In genomic region chr2:138503652-138504051, GRCh38 we compare ENCODE assay signal across 8 cellular contexts. TPM values are rescaled to one million over a fixed set of nuclear protein-coding genes. Genes with fewer than 3 reads are reported as not detected.
DNase-seq lines count a peak whose midpoint lies in the region; ATAC-seq and TF ChIP-seq lines count a peak whose summit lies in the region.

No MANE protein-coding gene starts in this region.

- DNase-seq in HCT116 (ENCODE audit: low read depth, low spot score): no peak
- DNase-seq in adipocyte (ENCODE audit: low read depth): peak; percentile 1

- no peak for TF ChIP-seq POLR2A in HCT116 (IDR thresholded peaks at IDR 0.05; ENCODE audit: borderline replicate concordance, extremely low read depth, insufficient read depth, insufficient read length)

- H2AFZ ChIP-seq in ACC112 (ENCODE audit: low read length, unreplicated experiment): no peak overlapping the region
- no peak overlapping the region for H2AFZ ChIP-seq in HCT116 (ENCODE audit: low read depth, low read length, poor library complexity, severe bottlenecking)

- H3K27ac ChIP-seq in ACC112 (ENCODE audit: low read depth, low read length) (no peak overlapping the region), HCT116 (ENCODE audit: low read depth, low read length) (no peak overlapping the region)

- H3K9me3 ChIP-seq in HCT116 (ENCODE audit: control insufficient read depth in 1 of 2, insufficient read depth in 1 of 2, low read depth in 1 of 2, low read length in 2 of 2) (no peaks in the 10 kb centered on the region), adipocyte (ENCODE audit: control insufficient read depth, low read length) (no peaks in the 10 kb centered on the region), mononuclear cell (ENCODE audit: low read depth, low read length) (no peaks in the 10 kb centered on the region)

- no peak for TF ChIP-seq RAD21 in HCT116 (IDR thresholded peaks at IDR 0.05; ENCODE audit: low read depth)

- no peaks in the 10 kb centered on the region; the same call in 1 of the 2 replicates for H4K20me1 ChIP-seq in HCT116 (ENCODE audit: insufficient read depth)

- H3K9ac ChIP-seq in HCT116 (ENCODE audit: low read length) (peak overlapping the region; percentile 82; the same call in 1 of the 2 replicates), adipocyte (ENCODE audit: low read length) (peak overlapping the region; percentile 82)

- peaks cover 43% of the 10 kb centered on the region for H3K79me2 ChIP-seq in ACC112 (ENCODE audit: control insufficient read depth, insufficient read depth, low read length, unreplicated experiment)
- peaks cover 72% of the 10 kb centered on the region for H3K79me2 ChIP-seq in HCT116 (ENCODE audit: insufficient read depth, low read length)

- ATAC-seq in HCT116: no peak
- no peak for ATAC-seq in GM19035 (IDR thresholded peaks at IDR 0.05; ENCODE audit: unreplicated experiment)
- ATAC-seq in HG02884 (IDR thresholded peaks at IDR 0.05; ENCODE audit: unreplicated experiment): no peak
- ATAC-seq in HG02623 (IDR thresholded peaks at IDR 0.05; ENCODE audit: unreplicated experiment): no peak
- no peak for ATAC-seq in GM19351 (IDR thresholded peaks at IDR 0.05; ENCODE audit: unreplicated experiment)

- H3K4me3 ChIP-seq in ACC112 (ENCODE audit: low read depth, low read length) (peak overlapping the region; percentile 98), HCT116 (replicated peaks in 1 of 2; ENCODE audit: low read depth in 1 of 2, low read length in 2 of 2) (peak overlapping the region in 1 of 2 experiments; percentile 72; a peak in 1 of 4 replicates), adipocyte (ENCODE audit: low read length) (peak overlapping the region; percentile 86), mononuclear cell (ENCODE audit: low read length) (peak overlapping the region; percentile 80)

- TF ChIP-seq CTCF in HCT116 (IDR thresholded peaks at IDR 0.05 in 2 of 3, conservative IDR thresholded peaks at IDR 0.05 in 1 of 3; ENCODE audit: borderline replicate concordance in 1 of 3, insufficient read depth in 1 of 3, low read depth in 2 of 3, low read length in 2 of 3): no peak

- no TSS peak for BruUV-seq in HCT116 (replicated peaks; lab: Mats Ljungman, UMichigan)

- CTCF ChIA-PET in HCT116 (lab: Charles Lee): no interaction called here

- intact Hi-C loops in HCT116 (cut with micrococcal nuclease): loop anchor here (5.0 kb wide), 1 partner anchor 81 kb away; no protein-coding TSS in a partner anchor

- POLR2A ChIA-PET in HCT116 (lab: Charles Lee): no interaction called here

- RAD21 ChIA-PET in HCT116 (lab: Charles Lee; ENCODE audit: low non-redundant PET in 1 of 2, low total read pairs in 2 of 2, uncharacterized antibody in 2 of 2, unreplicated experiment in 2 of 2): no interaction called here

- no peaks in the 10 kb centered on the region for H3K9me2 ChIP-seq in HCT116 (ENCODE audit: insufficient read depth)

- no peaks in the 10 kb centered on the region for H3K36me3 ChIP-seq in ACC112 (ENCODE audit: insufficient read depth, low read length)
- no peaks in the 10 kb centered on the region for H3K36me3 ChIP-seq in HCT116 (ENCODE audit: control insufficient read depth in 1 of 2, insufficient read depth in 2 of 2, low read length in 2 of 2)
- H3K36me3 ChIP-seq in adipocyte (ENCODE audit: control insufficient read depth, insufficient read depth, low read length, severe bottlenecking): no peaks in the 10 kb centered on the region

- H3K4me2 ChIP-seq in HCT116 (ENCODE audit: low read length): peak overlapping the region; percentile 73

- H3K4me1 ChIP-seq in ACC112 (ENCODE audit: control insufficient read depth, insufficient read depth, low read length, unreplicated experiment) (peaks cover 14% of the 10 kb centered on the region), HCT116 (ENCODE audit: control insufficient read depth in 1 of 2, insufficient read depth in 2 of 2, low read length in 2 of 2) (peaks cover 13 to 32% of the 10 kb centered on the region in 2 experiments; a peak in 3 of 4 replicates), adipocyte (ENCODE audit: control insufficient read depth, insufficient read depth, low read length) (peaks cover 28% of the 10 kb centered on the region), mononuclear cell (ENCODE audit: insufficient read depth, low read length) (peaks cover 51% of the 10 kb centered on the region)

- H3K27me3 ChIP-seq in ACC112 (ENCODE audit: insufficient read depth, low read length) (no peaks in the 10 kb centered on the region), HCT116 (ENCODE audit: insufficient read depth, low read length) (no peaks in the 10 kb centered on the region), adipocyte (replicated peaks; ENCODE audit: control insufficient read depth, insufficient read depth, low read length) (no peaks in the 10 kb centered on the region), mononuclear cell (ENCODE audit: insufficient read depth, low read length) (no peaks in the 10 kb centered on the region)

TF ChIP-seq in HCT116, 20 proteins besides CTCF, POLR2A, EP300 and RAD21:
- TF ChIP-seq SRF (IDR thresholded peaks at IDR 0.05; ENCODE audit: low read depth): no peak
- TF ChIP-seq REST (IDR thresholded peaks at IDR 0.05; ENCODE audit: low read depth): no peak
- no peak for TF ChIP-seq ATF3 (IDR thresholded peaks at IDR 0.05)
- TF ChIP-seq EZH2phosphoT487 (IDR thresholded peaks at IDR 0.05; ENCODE audit: borderline replicate concordance): no peak
- no peak for TF ChIP-seq FOSL1 (IDR thresholded peaks at IDR 0.05; ENCODE audit: low read depth)
- no peak for TF ChIP-seq ZFX (IDR thresholded peaks at IDR 0.05)
- TF ChIP-seq CBX3 (IDR thresholded peaks at IDR 0.05; ENCODE audit: low read depth): no peak
- no peak for TF ChIP-seq POLR2AphosphoS5 (IDR thresholded peaks at IDR 0.05; ENCODE audit: low read depth, low read length)
- no peak for TF ChIP-seq SIN3A (IDR thresholded peaks at IDR 0.05; ENCODE audit: low read depth)
- TF ChIP-seq ZBTB33 (IDR thresholded peaks at IDR 0.05; ENCODE audit: extremely low read depth, insufficient replicate concordance, low read length): no peak
- TF ChIP-seq YY1 (IDR thresholded peaks at IDR 0.05; ENCODE audit: extremely low read depth, insufficient replicate concordance, low read depth, low read length): no peak

RNA-seq across cellular contexts. Expression of gene SPOPL, which starts 2.1 kb away (rescaled TPM):
- 48.3 TPM for total RNA-seq in HCT116 (2021; ENCODE audit: unreplicated experiment)
- 17.0 and 18.1 TPM in 2 replicates for polyA plus RNA-seq in HCT116 (2012)
- 56.1 TPM for total RNA-seq in mononuclear cell
